ENCODE assay signal across 26 cellular contexts in genomic region chr2:98795903-98796676, GRCh38.
DNase-seq lines count a peak whose midpoint lies in the region; TF ChIP-seq lines count a peak whose summit lies in the region.
"Had no signal": no experiment of that assay in that cellular context is flagged by ENCODE, and none has a peak within 500 bp of the region (broad histone marks: within the 10 kb centered on the region; RNA-seq: fewer than 3 reads in every experiment).

No MANE protein-coding gene starts in this region.

- H3K4me3 ChIP-seq in coronary artery, result no peak overlapping the region
- no peak overlapping the region for H3K4me3 ChIP-seq in liver (ENCODE audit: low read depth in 1 of 3, low read length in 3 of 3)
- no peak overlapping the region for H3K4me3 ChIP-seq in ovary
- H3K4me3 ChIP-seq: ascending aorta, thyroid gland had no signal

- no peak overlapping the region for H3K27ac Mint-ChIP-seq in progenitor cell of endocrine pancreas
- H3K27ac Mint-ChIP-seq in CD14-positive monocyte, result peak overlapping the region in 1 of 7 donors; percentile 41
- H3K27ac Mint-ChIP-seq: activated CD4-positive, alpha-beta T cell treated with anti-CD3 and anti-CD28 coated beads, Interleukin-2, amount 10 ng/mL, durations not matched to agents 7 days and 5 days; activated naive CD8-positive, alpha-beta T cell; activated T-helper 17 cell treated with anti-CD3 and anti-CD28 coated beads, Interleukin-2, amount 50 U/mL, for 72 hours; B cell; memory B cell had no signal

- H3K36me3 Mint-ChIP-seq in progenitor cell of endocrine pancreas (ENCODE audit: insufficient read depth) (no peaks in the 10 kb centered on the region), CD14-positive monocyte (peaks cover 3 to 22% of the 10 kb centered on the region in 2 donors)
- H3K36me3 Mint-ChIP-seq: memory B cell had no signal

- H3K27ac ChIP-seq in coronary artery (no peak overlapping the region), liver (ENCODE audit: low read depth in 1 of 2, low read length in 2 of 2) (no peak overlapping the region), ovary (no peak overlapping the region)
- H3K27ac ChIP-seq: ascending aorta, thyroid gland had no signal

- H3K36me3 ChIP-seq in liver (ENCODE audit: control insufficient read depth in 4 of 4, insufficient read depth in 3 of 4, low read depth in 1 of 4, low read length in 3 of 4) (no peaks in the 10 kb centered on the region), ovary (no peaks in the 10 kb centered on the region)
- H3K36me3 ChIP-seq: ascending aorta, thyroid gland had no signal

- H3K27me3 ChIP-seq in liver (ENCODE audit: control insufficient read depth in 4 of 4, insufficient read depth in 4 of 4, low read length in 3 of 4) (no peaks in the 10 kb centered on the region), ovary (no peaks in the 10 kb centered on the region)
- H3K27me3 ChIP-seq: ascending aorta, thyroid gland had no signal

- TF ChIP-seq EP300 in ovary (IDR thresholded peaks at IDR 0.05), result no peak

- H3K27me3 Mint-ChIP-seq in progenitor cell of endocrine pancreas (peaks cover 15% of the 10 kb centered on the region), CD14-positive monocyte (ENCODE audit: low read depth in 3 of 3) (peaks cover 0 to 4% (median 1%) of the 10 kb centered on the region in 3 donors)
- H3K27me3 Mint-ChIP-seq: activated naive CD8-positive, alpha-beta T cell; activated T-helper 17 cell treated with anti-CD3 and anti-CD28 coated beads, Interleukin-2, amount 50 U/mL, for 72 hours had no signal

- TF ChIP-seq POLR2A in ovary (IDR thresholded peaks at IDR 0.05), result no peak

- H3K9me3 Mint-ChIP-seq in progenitor cell of endocrine pancreas (ENCODE audit: low read depth) (no peaks in the 10 kb centered on the region), CD14-positive monocyte (no peaks in the 10 kb centered on the region)
- H3K9me3 Mint-ChIP-seq: activated CD4-positive, alpha-beta T cell treated with anti-CD3 and anti-CD28 coated beads, Interleukin-2, amount 10 ng/mL, durations not matched to agents 7 days and 5 days; activated T-helper 17 cell treated with anti-CD3 and anti-CD28 coated beads, Interleukin-2, amount 50 U/mL, for 72 hours; memory B cell had no signal

- intact Hi-C loops in ovary (cut with DNase I), result no loop called here
- intact Hi-C loops in CD14-positive monocyte (cut with micrococcal nuclease), result no loop called here

- WGBS in liver, result 39% methylated on average over 14 of the region's 14 CpGs
- WGBS in ovary, 3 donors, result 80 to 81% (median 81%) methylated on average over 14 of the region's 14 CpGs

- peak; percentile 64 for DNase-seq in SIG-M5 treated with dmso at 0.1 percent for 504 hours (lab: John Stamatoyannopoulos, UW; ENCODE audit: unreplicated experiment)
- no peak for DNase-seq in SIG-M5 (lab: John Stamatoyannopoulos, UW)
- DNase-seq in coronary artery (ENCODE audit: low spot score), result peak; percentile 41
- DNase-seq in ovary, result no peak
- no peak for DNase-seq in T-helper 1 cell
- no peak for DNase-seq in progenitor cell of endocrine pancreas (ENCODE audit: low spot score, unreplicated experiment)
- no peak for DNase-seq in CD14-positive monocyte (ENCODE audit: low spot score)
- DNase-seq: activated CD4-positive, alpha-beta T cell treated with anti-CD3 and anti-CD28 coated beads, Interleukin-2, amount 10 ng/mL, durations not matched to agents 7 days and 5 days; cerebellar nuclear complex; COR-L47; EL; kidney glomerular epithelial cell; MM.1S; NCI-H69; right cardiac atrium; stimulated activated CD4-positive, alpha-beta T cell treated with anti-CD3 and anti-CD28 coated beads, Interleukin-12 subunit alpha, Interleukin-12 subunit beta, amount 100 ng/mL, for 4 hours; stimulated activated CD4-positive, alpha-beta T cell treated with anti-CD3 and anti-CD28 coated beads, Interleukin-4, amount 100 ng/mL, for 4 hours; stimulated activated naive CD8-positive, alpha-beta T cell treated with anti-CD3 and anti-CD28 coated beads, Interleukin-15, Interleukin-2, amounts not matched to agents 100 U/mL and 50 U/mL, for 24 hours; SW 1271; thyroid gland had no signal

- no peaks in the 10 kb centered on the region for H3K9me3 ChIP-seq in liver (ENCODE audit: control insufficient read depth in 4 of 4, low read length in 3 of 4)
- no peaks in the 10 kb centered on the region for H3K9me3 ChIP-seq in ovary
- H3K9me3 ChIP-seq: ascending aorta, thyroid gland had no signal

- H3K4me3 Mint-ChIP-seq in progenitor cell of endocrine pancreas (ENCODE audit: low read depth), result no peak overlapping the region
- H3K4me3 Mint-ChIP-seq in CD14-positive monocyte, result no peak overlapping the region
- H3K4me3 Mint-ChIP-seq: activated CD4-positive, alpha-beta T cell treated with anti-CD3 and anti-CD28 coated beads, Interleukin-2, amount 10 ng/mL, durations not matched to agents 7 days and 5 days; activated naive CD8-positive, alpha-beta T cell; activated T-helper 17 cell treated with anti-CD3 and anti-CD28 coated beads, Interleukin-2, amount 50 U/mL, for 72 hours; B cell; memory B cell had no signal

- H3K4me1 Mint-ChIP-seq in progenitor cell of endocrine pancreas (ENCODE audit: low read depth) (peaks cover 16% of the 10 kb centered on the region), CD14-positive monocyte (peaks cover 37% of the 10 kb centered on the region)
- H3K4me1 Mint-ChIP-seq: activated CD4-positive, alpha-beta T cell treated with anti-CD3 and anti-CD28 coated beads, Interleukin-2, amount 10 ng/mL, durations not matched to agents 7 days and 5 days; activated T-helper 17 cell treated with anti-CD3 and anti-CD28 coated beads, Interleukin-2, amount 50 U/mL, for 72 hours; B cell; memory B cell had no signal

- H3K4me1 ChIP-seq in liver (ENCODE audit: control insufficient read depth in 4 of 4, insufficient read depth in 4 of 4, low read length in 3 of 4), result peaks cover 6 to 26% (median 15%) of the 10 kb centered on the region in 4 donors
- no peaks in the 10 kb centered on the region for H3K4me1 ChIP-seq in ovary (ENCODE audit: insufficient read depth)

- peak in 1 of 2 donors; percentile 21 for TF ChIP-seq RAD21 in liver (IDR thresholded peaks at IDR 0.05)

- no peak for TF ChIP-seq CTCF in coronary artery (IDR thresholded peaks at IDR 0.05)
- TF ChIP-seq CTCF in liver (IDR thresholded peaks at IDR 0.05; ENCODE audit: low read depth, low read length, missing input control), result no peak
- no peak for TF ChIP-seq CTCF in ovary (IDR thresholded peaks at IDR 0.05)
- no peak for TF ChIP-seq CTCF in progenitor cell of endocrine pancreas (IDR thresholded peaks at IDR 0.05; ENCODE audit: unreplicated experiment)
- TF ChIP-seq CTCF in CD14-positive monocyte (IDR thresholded peaks at IDR 0.05), result no peak

- no peak overlapping the region for H3K9ac ChIP-seq in liver (ENCODE audit: low read depth in 1 of 2, low read length in 2 of 2)

TF ChIP-seq in liver, 16 proteins besides CTCF, POLR2A, EP300 and RAD21 (continues in another document):
- TF ChIP-seq YY1 (IDR thresholded peaks at IDR 0.05), result peak; percentile 19
- TF ChIP-seq, protein P1, sequence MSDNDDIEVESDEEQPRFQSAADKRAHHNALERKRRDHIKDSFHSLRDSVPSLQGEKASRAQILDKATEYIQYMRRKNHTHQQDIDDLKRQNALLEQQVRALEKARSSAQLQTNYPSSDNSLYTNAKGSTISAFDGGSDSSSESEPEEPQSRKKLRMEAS (IDR thresholded peaks at IDR 0.05), result peak; percentile 58
- TF ChIP-seq NR2F2 (IDR thresholded peaks at IDR 0.05), result peak; percentile 46
- TF ChIP-seq, protein P2, sequence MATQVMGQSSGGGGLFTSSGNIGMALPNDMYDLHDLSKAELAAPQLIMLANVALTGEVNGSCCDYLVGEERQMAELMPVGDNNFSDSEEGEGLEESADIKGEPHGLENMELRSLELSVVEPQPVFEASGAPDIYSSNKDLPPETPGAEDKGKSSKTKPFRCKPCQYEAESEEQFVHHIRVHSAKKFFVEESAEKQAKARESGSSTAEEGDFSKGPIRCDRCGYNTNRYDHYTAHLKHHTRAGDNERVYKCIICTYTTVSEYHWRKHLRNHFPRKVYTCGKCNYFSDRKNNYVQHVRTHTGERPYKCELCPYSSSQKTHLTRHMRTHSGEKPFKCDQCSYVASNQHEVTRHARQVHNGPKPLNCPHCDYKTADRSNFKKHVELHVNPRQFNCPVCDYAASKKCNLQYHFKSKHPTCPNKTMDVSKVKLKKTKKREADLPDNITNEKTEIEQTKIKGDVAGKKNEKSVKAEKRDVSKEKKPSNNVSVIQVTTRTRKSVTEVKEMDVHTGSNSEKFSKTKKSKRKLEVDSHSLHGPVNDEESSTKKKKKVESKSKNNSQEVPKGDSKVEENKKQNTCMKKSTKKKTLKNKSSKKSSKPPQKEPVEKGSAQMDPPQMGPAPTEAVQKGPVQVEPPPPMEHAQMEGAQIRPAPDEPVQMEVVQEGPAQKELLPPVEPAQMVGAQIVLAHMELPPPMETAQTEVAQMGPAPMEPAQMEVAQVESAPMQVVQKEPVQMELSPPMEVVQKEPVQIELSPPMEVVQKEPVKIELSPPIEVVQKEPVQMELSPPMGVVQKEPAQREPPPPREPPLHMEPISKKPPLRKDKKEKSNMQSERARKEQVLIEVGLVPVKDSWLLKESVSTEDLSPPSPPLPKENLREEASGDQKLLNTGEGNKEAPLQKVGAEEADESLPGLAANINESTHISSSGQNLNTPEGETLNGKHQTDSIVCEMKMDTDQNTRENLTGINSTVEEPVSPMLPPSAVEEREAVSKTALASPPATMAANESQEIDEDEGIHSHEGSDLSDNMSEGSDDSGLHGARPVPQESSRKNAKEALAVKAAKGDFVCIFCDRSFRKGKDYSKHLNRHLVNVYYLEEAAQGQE (IDR thresholded peaks at IDR 0.05), result peak; percentile 6
- TF ChIP-seq HNF4A (conservative IDR thresholded peaks at IDR 0.05), result peak; percentile 82 to 90
- peak; percentile 49 to 50 for TF ChIP-seq JUND (IDR thresholded peaks at IDR 0.05)
- TF ChIP-seq FOXA1 (IDR thresholded peaks at IDR 0.05), result no peak
- peak; percentile 66 for TF ChIP-seq SP1 (IDR thresholded peaks at IDR 0.05)
- peak; percentile 36 for TF ChIP-seq FOXA2 (IDR thresholded peaks at IDR 0.05)
- TF ChIP-seq TAF1 (conservative IDR thresholded peaks at IDR 0.05), result no peak
- TF ChIP-seq RXRA (IDR thresholded peaks at IDR 0.05), result peak; percentile 64 to 65
- peak in 1 of 2 donors; percentile 70 for TF ChIP-seq GABPA (IDR thresholded peaks at IDR 0.05 in 1 of 2, conservative IDR thresholded peaks at IDR 0.05 in 1 of 2)
- TF ChIP-seq, protein P3, sequence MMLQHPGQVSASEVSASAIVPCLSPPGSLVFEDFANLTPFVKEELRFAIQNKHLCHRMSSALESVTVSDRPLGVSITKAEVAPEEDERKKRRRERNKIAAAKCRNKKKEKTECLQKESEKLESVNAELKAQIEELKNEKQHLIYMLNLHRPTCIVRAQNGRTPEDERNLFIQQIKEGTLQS (IDR thresholded peaks at IDR 0.05), result no peak

Comparison
In these comparisons a context has a peak if more than half of its experiments do, and no peak if none do; other contexts are left out.
1. DNase-seq: peak in SIG-M5 treated with dmso at 0.1 percent for 504 hours (single experiment) and coronary artery (single experiment); none in SIG-M5 (single experiment), ovary (0 of 5), T-helper 1 cell (0 of 5), progenitor cell of endocrine pancreas (single experiment) and CD14-positive monocyte (single experiment).